ENCODE assay signal across 14 cellular contexts in genomic region chr4:30724217-30724616, GRCh38. TPM values are rescaled to one million over a fixed set of nuclear protein-coding genes. Genes with fewer than 3 reads are reported as not detected.
DNase-seq lines count a peak whose midpoint lies in the region; TF ChIP-seq lines count a peak whose summit lies in the region.
"Had no signal": no experiment of that assay in that cellular context is flagged by ENCODE, and none has a peak within 500 bp of the region (broad histone marks: within the 10 kb centered on the region; RNA-seq: fewer than 3 reads in every experiment).

No MANE protein-coding gene starts in this region.

- TF ChIP-seq CTCF in mammary epithelial cell (conservative IDR thresholded peaks at IDR 0.05 in 1 of 2, IDR thresholded peaks at IDR 0.05 in 1 of 2; ENCODE audit: extremely low read depth in 1 of 2, insufficient read depth in 1 of 2, low read depth in 1 of 2, low read length in 2 of 2) (no peak), MCF 10A (IDR thresholded peaks at IDR 0.05; ENCODE audit: unreplicated experiment) (no peak), neural cell (IDR thresholded peaks at IDR 0.05; ENCODE audit: poor library complexity, severe bottlenecking) (no peak)

- H3K4me2 ChIP-seq in mammary epithelial cell (ENCODE audit: insufficient read depth, low read depth, low read length): peak overlapping the region; percentile 99
- H3K4me2 ChIP-seq in neural cell (ENCODE audit: low read length): peak overlapping the region; percentile 66

- no peaks in the 10 kb centered on the region for H3F3A ChIP-seq in neural cell (ENCODE audit: insufficient read depth, low read length, poor library complexity, severe bottlenecking)

- H3K27me3 ChIP-seq in mammary epithelial cell (ENCODE audit: insufficient read depth, low read length) (no peaks in the 10 kb centered on the region), esophagus (ENCODE audit: control insufficient read depth in 1 of 2, insufficient read depth in 2 of 2, low read length in 2 of 2) (peaks cover 0 to 2% of the 10 kb centered on the region in 2 donors), neural cell (ENCODE audit: insufficient read depth, low read depth, low read length) (no peaks in the 10 kb centered on the region)
- H3K27me3 ChIP-seq: right lobe of liver had no signal

- H3K27ac ChIP-seq in mammary epithelial cell (ENCODE audit: insufficient read depth, low read depth, low read length) (no peak overlapping the region), esophagus (ENCODE audit: low read depth in 2 of 2, low read length in 1 of 2) (peak overlapping the region in 1 of 2 donors; percentile 15), neural cell (ENCODE audit: low read length) (no peak overlapping the region), urinary bladder (ENCODE audit: low read depth) (no peak overlapping the region)
- H3K27ac ChIP-seq: 22Rv1, right lobe of liver had no signal

- H3K4me1 ChIP-seq in mammary epithelial cell (ENCODE audit: insufficient read depth, low read length): peaks cover 29% of the 10 kb centered on the region
- H3K4me1 ChIP-seq in esophagus (ENCODE audit: control insufficient read depth in 2 of 2, insufficient read depth in 2 of 2, low read length in 1 of 2): peaks cover 0 to 12% of the 10 kb centered on the region in 2 donors
- H3K4me1 ChIP-seq in urinary bladder (ENCODE audit: insufficient read depth): no peaks in the 10 kb centered on the region

- H3K4me3 Mint-ChIP-seq in MCF 10A (ENCODE audit: unreplicated experiment): no peak overlapping the region

- no peaks in the 10 kb centered on the region for H3K36me3 Mint-ChIP-seq in MCF 10A (ENCODE audit: insufficient read depth, unreplicated experiment)

- DNase-seq in mammary epithelial cell (no peak), MCF 10A (ENCODE audit: unreplicated experiment) (no peak), NCI-H1048 (lab: John Stamatoyannopoulos, UW) (no peak), NCI-H2081 (lab: John Stamatoyannopoulos, UW) (no peak), EL (no peak)
- DNase-seq: COR-L47; effector CD4-positive, alpha-beta T cell; NCI-H1694 treated with DMSO at 0.1 percent for 48 hours; NK-92 treated with Interleukin-12 subunit alpha and Interleukin-12 subunit beta, amount 100 ng/mL, for 24 hours; right lobe of liver had no signal

- intact Hi-C loops in mammary epithelial cell (cut with micrococcal nuclease): loop anchor here (5.0 kb wide), 1 partner anchor 73 kb away; no protein-coding TSS in a partner anchor
- intact Hi-C loops in MCF 10A (cut with micrococcal nuclease): no loop called here

- H3K79me2 ChIP-seq in mammary epithelial cell (ENCODE audit: insufficient read depth, low read length): peaks cover 61% of the 10 kb centered on the region
- peaks cover 69% of the 10 kb centered on the region for H3K79me2 ChIP-seq in neural cell (replicated peaks; ENCODE audit: insufficient read depth, low read length)

- BruUV-seq in mammary epithelial cell (replicated peaks; lab: Mats Ljungman, UMichigan): TSS peak; percentile 18
- BruUV-seq in MCF 10A (replicated peaks; lab: Mats Ljungman, UMichigan): no TSS peak

- no peak for TF ChIP-seq RAD21 in neural cell (conservative IDR thresholded peaks at IDR 0.05)

- in situ Hi-C loops in mammary epithelial cell (cut with MboI; ENCODE audit: low sequenced_read_pairs in 2 of 2): loop anchor here (5.0 to 25.0 kb wide), 5 partner anchors 33 to 938 kb away; no protein-coding TSS in a partner anchor

- no peak overlapping the region for H3K27ac Mint-ChIP-seq in MCF 10A (ENCODE audit: low read depth, unreplicated experiment)

- 100% methylated on average over 4 of the region's 4 CpGs for WGBS in mammary epithelial cell (ENCODE audit: low coverage, missing lambda C conversion rate)
- WGBS in esophagus, 2 donors: 48 to 57% methylated on average over 4 of the region's 4 CpGs
- 31% methylated on average over 4 of the region's 4 CpGs for WGBS in urinary bladder

- no peaks in the 10 kb centered on the region for H3K9me3 Mint-ChIP-seq in MCF 10A (ENCODE audit: unreplicated experiment)

- CTCF ChIA-PET in mammary epithelial cell (lab: Charles Lee; ENCODE audit: low non-redundant PET) (no interaction called here), MCF 10A (lab: Yijun Ruan, JAX) (no interaction called here)

- H4K20me1 ChIP-seq in mammary epithelial cell (ENCODE audit: insufficient read depth, low read length) (no peaks in the 10 kb centered on the region), neural cell (ENCODE audit: insufficient read depth) (no peaks in the 10 kb centered on the region)

- no peaks in the 10 kb centered on the region for H3K36me3 ChIP-seq in mammary epithelial cell (ENCODE audit: insufficient read depth, low read length)
- H3K36me3 ChIP-seq in esophagus (ENCODE audit: control insufficient read depth in 2 of 2, insufficient read depth in 2 of 2, low read length in 1 of 2): peaks cover 0 to 3% of the 10 kb centered on the region in 2 donors
- H3K36me3 ChIP-seq in neural cell (ENCODE audit: insufficient read depth, low read length): no peaks in the 10 kb centered on the region
- no peaks in the 10 kb centered on the region for H3K36me3 ChIP-seq in urinary bladder (ENCODE audit: insufficient read depth)
- H3K36me3 ChIP-seq: right lobe of liver had no signal

- POLR2A ChIA-PET in MCF 10A (lab: Yijun Ruan, JAX): interaction anchor here (0.7 kb wide), 1 partner anchor 323 kb away, joined by 3 read pairs; no protein-coding TSS in a partner anchor

- H3K9me2 ChIP-seq in neural cell (ENCODE audit: insufficient read depth, low read length): no peaks in the 10 kb centered on the region

- dilution Hi-C loops in mammary epithelial cell (cut with HindIII; ENCODE audit: low sequenced_read_pairs): no loop called here

- H3K4me3 ChIP-seq in mammary epithelial cell (replicated peaks in 1 of 3; ENCODE audit: insufficient read depth in 1 of 3, low read depth in 2 of 3, low read length in 3 of 3) (peak overlapping the region; percentile 28 to 46 (median 42)), esophagus (ENCODE audit: low read depth in 1 of 2, low read length in 2 of 2) (peak overlapping the region; percentile 17 to 63), neural cell (ENCODE audit: low read length) (peak overlapping the region; percentile 96), urinary bladder (ENCODE audit: low read depth, low read length) (peak overlapping the region; percentile 67)

- H3K27me3 Mint-ChIP-seq in MCF 10A (ENCODE audit: insufficient read depth, unreplicated experiment): no peaks in the 10 kb centered on the region

- no peaks in the 10 kb centered on the region for H3K9me3 ChIP-seq in mammary epithelial cell (replicated peaks; ENCODE audit: insufficient read depth, low read length)
- H3K9me3 ChIP-seq in esophagus (ENCODE audit: control insufficient read depth in 2 of 2, insufficient read depth in 1 of 2, low read depth in 1 of 2, low read length in 1 of 2): peaks cover 0 to 10% of the 10 kb centered on the region in 2 donors
- no peaks in the 10 kb centered on the region for H3K9me3 ChIP-seq in neural cell (ENCODE audit: low read length)
- H3K9me3 ChIP-seq: right lobe of liver had no signal

- H3K9ac ChIP-seq in mammary epithelial cell (ENCODE audit: insufficient read depth, low read length) (no peak overlapping the region), neural cell (ENCODE audit: low read length) (no peak overlapping the region)

- TF ChIP-seq EP300 in neural cell (conservative IDR thresholded peaks at IDR 0.05; ENCODE audit: poor library complexity, severe bottlenecking): no peak

- no peak overlapping the region for H2AFZ ChIP-seq in mammary epithelial cell (ENCODE audit: low read depth, low read length)
- H2AFZ ChIP-seq in neural cell (ENCODE audit: low read depth, low read length): no peak overlapping the region

- H3K4me1 Mint-ChIP-seq in MCF 10A (ENCODE audit: insufficient read depth, unreplicated experiment): peaks cover 15% of the 10 kb centered on the region

TF ChIP-seq in neural cell, 6 proteins besides CTCF, POLR2A, EP300 and RAD21:
- no peak for TF ChIP-seq REST (IDR thresholded peaks at IDR 0.05; ENCODE audit: borderline replicate concordance)
- no peak for TF ChIP-seq SMC3 (conservative IDR thresholded peaks at IDR 0.05; ENCODE audit: poor library complexity)
- TF ChIP-seq POLR2AphosphoS5 (IDR thresholded peaks at IDR 0.05): no peak
- no peak for TF ChIP-seq TAF1 (IDR thresholded peaks at IDR 0.05; ENCODE audit: low read depth)
- TF ChIP-seq EZH2 (IDR thresholded peaks at IDR 0.05; ENCODE audit: borderline replicate concordance, insufficient read depth, low read length, poor library complexity, severe bottlenecking): no peak
- no peak for TF ChIP-seq MXI1 (conservative IDR thresholded peaks at IDR 0.05; ENCODE audit: poor library complexity, severe bottlenecking)

RNA-seq across cellular contexts. Expression of gene PCDH7, which starts 4.0 kb away (rescaled TPM):
- total RNA-seq in mammary epithelial cell: 10 to 100 TPM; 22.6 to 94.5 TPM
- 15.1 TPM for polyA plus RNA-seq in mammary epithelial cell
- 40.4 TPM for polyA minus RNA-seq in mammary epithelial cell
- total RNA-seq in MCF 10A (2022): 3.6 and 5.6 TPM in 2 replicates
- polyA plus RNA-seq in esophagus: 1 to 10 TPM; 3.3 to 7.4 TPM
- 12.6 and 15.3 TPM in 2 replicates for polyA plus RNA-seq in neural cell
- polyA minus RNA-seq in neural cell: 78.6 and 89.1 TPM in 2 replicates
- total RNA-seq in urinary bladder: 121 TPM
- polyA plus RNA-seq in urinary bladder: 45.3 TPM

Comparison
In these comparisons a context has a peak if more than half of its experiments do, and no peak if none do; other contexts are left out.
1. H3K4me3 ChIP-seq: peak in every context shown above with its lines; median percentile 96 in neural cell; 67 in urinary bladder; 42 in mammary epithelial cell; 40 in esophagus.